In genomic region chr1:33256701-33257387, GRCh38 we compare ENCODE assay signal across 8 cellular contexts. TPM values are rescaled to one million over a fixed set of nuclear protein-coding genes. Genes with fewer than 3 reads are reported as not detected.
A peak's percentile ranks its signal among the peaks of the same experiment; 100 is the strongest.
DNase-seq lines count a peak whose midpoint lies in the region; ATAC-seq and TF ChIP-seq lines count a peak whose summit lies in the region.

No MANE protein-coding gene starts in this region.

- H3K36me3 ChIP-seq in MG63 (no peaks in the 10 kb centered on the region), left ventricle myocardium inferior (no peaks in the 10 kb centered on the region), aorta (ENCODE audit: control insufficient read depth in 1 of 2, insufficient read depth in 2 of 2, low read length in 1 of 2) (no peaks in the 10 kb centered on the region)

- H3K4me1 ChIP-seq in left ventricle myocardium inferior (peaks cover 61% of the 10 kb centered on the region), aorta (ENCODE audit: control insufficient read depth in 1 of 2, insufficient read depth in 2 of 2, low read length in 2 of 2) (peaks cover 0 to 2% of the 10 kb centered on the region in 2 donors)

- TF ChIP-seq CTCF in left ventricle myocardium inferior (IDR thresholded peaks at IDR 0.05; ENCODE audit: borderline replicate concordance), result no peak

- peak overlapping the region; percentile 96 to 98 (median 97) for H3K4me3 Mint-ChIP-seq in T-cell

- H3K9me3 Mint-ChIP-seq in T-cell, result no peaks in the 10 kb centered on the region

- H3K27ac Mint-ChIP-seq in T-cell, result peak overlapping the region; percentile 94 to 97

- H3K4me3 ChIP-seq in MG63, result peak overlapping the region; percentile 60
- peak overlapping the region; percentile 88 for H3K4me3 ChIP-seq in left ventricle myocardium inferior
- peak overlapping the region; percentile 92 to 99 for H3K4me3 ChIP-seq in aorta (ENCODE audit: low read length in 2 of 2)

- H3K36me3 Mint-ChIP-seq in T-cell, result no peaks in the 10 kb centered on the region

- H3K27me3 ChIP-seq in MG63 (no peaks in the 10 kb centered on the region), left ventricle myocardium inferior (ENCODE audit: low read depth) (no peaks in the 10 kb centered on the region), aorta (ENCODE audit: control insufficient read depth in 1 of 2, insufficient read depth in 2 of 2, low read length in 1 of 2) (no peaks in the 10 kb centered on the region)

- DNase-seq in AG20443 (ENCODE audit: low spot score) (peak; percentile 67), MG63 (peak; percentile 71), T-cell (peak in 33 of 34 experiments; percentile 15 to 61 (median 34)), amygdala (lab: John Stamatoyannopoulos, UW) (peak in 32 of 56 donors; percentile 2 to 60 (median 24)), left ventricle myocardium inferior (peak; percentile 59), posterior vena cava (ENCODE audit: low spot score) (peak; percentile 83), aorta (peak; percentile 74 to 84)

- ATAC-seq in GM19328 (IDR thresholded peaks at IDR 0.05; ENCODE audit: unreplicated experiment) (peak; percentile 53), T-cell (replicated peaks in 1 of 4) (peak; percentile 77 to 79 (median 78)), aorta (ENCODE audit: low FRiP score) (peak; percentile 65)

- 0 to 1% methylated on average over 40 to 62 of the region's 62 CpGs for WGBS in aorta, 2 donors

- H3K27ac ChIP-seq in left ventricle myocardium inferior (replicated peaks), result peak overlapping the region; percentile 98
- H3K27ac ChIP-seq in aorta (ENCODE audit: low read depth in 1 of 2, low read length in 2 of 2), result peak overlapping the region; percentile 95 to 99

- H3K27me3 Mint-ChIP-seq in T-cell, result no peaks in the 10 kb centered on the region

- H3K9me3 ChIP-seq in MG63, result no peaks in the 10 kb centered on the region
- H3K9me3 ChIP-seq in left ventricle myocardium inferior (replicated peaks), result no peaks in the 10 kb centered on the region
- H3K9me3 ChIP-seq in aorta (ENCODE audit: control insufficient read depth, low read length), result no peaks in the 10 kb centered on the region

- peaks cover 39 to 43% (median 41%) of the 10 kb centered on the region in 3 donors for H3K4me1 Mint-ChIP-seq in T-cell

- CTCF ChIA-PET in T-cell (lab: Charles Lee), result interaction anchor here in 1 of 2 donors (0.7 kb wide), 1 partner anchor 121 kb away, joined by 5 read pairs; no protein-coding TSS in a partner anchor

- POLR2A ChIA-PET in T-cell (lab: Charles Lee), result interaction anchor here (0.6 to 0.8 kb wide), 4 partner anchors 8 to 130 kb away, joined by 4 to 9 read pairs (median 5); no protein-coding TSS in a partner anchor

- intact Hi-C loops in left ventricle myocardium inferior (cut with micrococcal nuclease), result no loop called here
- intact Hi-C loops in posterior vena cava (cut with DNase I), result no loop called here
- intact Hi-C loops in aorta (cut with DNase I), result loop anchor here (5.0 to 10.0 kb wide), 2 partner anchors 72 to 90 kb away; partner anchors contain the start of gene TRIM62 (in 1 of the 2)

RNA-seq across cellular contexts. Expression of gene ZNF362, which starts 0.6 kb away (rescaled TPM):
- total RNA-seq in MG63 (2014; rRNA removed; shearing (Covaris generic); ENCODE audit: low replicate concordance), result 1.5 and 3.3 TPM in 2 replicates
- total RNA-seq in T-cell, result 10 to 100 TPM; 22.9 to 31.4 (median 24.5) TPM
- total RNA-seq in left ventricle myocardium inferior, result 32.4 TPM
- total RNA-seq in posterior vena cava, result 10 to 100 TPM; 25.8 to 37.0 TPM
- 10 to 100 TPM; 36.2 to 44.0 TPM for total RNA-seq in aorta
- polyA plus RNA-seq in aorta, result 10 to 100 TPM; 12.4 to 26.1 TPM

Comparison
In these comparisons a context has a peak if more than half of its experiments do, and no peak if none do; other contexts are left out.
1. Peak in every context shown above with its lines: DNase-seq, ATAC-seq, H3K4me3 ChIP-seq and H3K27ac ChIP-seq.
2. DNase-seq: peak in every context shown above with its lines; median percentile 83 in posterior vena cava; 79 in aorta; 71 in MG63; 67 in AG20443; 59 in left ventricle myocardium inferior; 34 in T-cell; 24 in amygdala.
3. intact Hi-C loops: an anchor here in aorta (5.0 to 10.0 kb wide); none called in left ventricle myocardium inferior and posterior vena cava.